In genomic region chr5:38466444-38467189, GRCh38 we compare ENCODE assay signal across 10 cellular contexts.
DNase-seq lines count a peak whose midpoint lies in the region; ATAC-seq and TF ChIP-seq lines count a peak whose summit lies in the region.
"Had no signal": no experiment of that assay in that cellular context is flagged by ENCODE, and none has a peak within 500 bp of the region (broad histone marks: within the 10 kb centered on the region; RNA-seq: fewer than 3 reads in every experiment).

No MANE protein-coding gene starts in this region.

- H3K4me3 Mint-ChIP-seq in glutamatergic neuron (ENCODE audit: unreplicated experiment) = no peak overlapping the region

- peaks cover 6% of the 10 kb centered on the region for H3K27me3 Mint-ChIP-seq in glutamatergic neuron (ENCODE audit: unreplicated experiment)

- CTCF ChIA-PET in RWPE1 (lab: Yijun Ruan, JAX) = no interaction called here

- H3K4me3 ChIP-seq in tibial artery = peak overlapping the region; percentile 14 to 19
- H3K4me3 ChIP-seq: hepatocyte had no signal

- H3K27ac Mint-ChIP-seq in glutamatergic neuron (ENCODE audit: unreplicated experiment) = no peak overlapping the region

- H3K27me3 ChIP-seq in tibial artery = no peaks in the 10 kb centered on the region
- H3K27me3 ChIP-seq: hepatocyte had no signal

- ATAC-seq in esophagus mucosa = peak; percentile 34

- H3K36me3 Mint-ChIP-seq in glutamatergic neuron (ENCODE audit: unreplicated experiment) = no peaks in the 10 kb centered on the region

- H3K4me1 ChIP-seq in tibial artery = peaks cover 21 to 76% (median 68%) of the 10 kb centered on the region in 4 donors

- H3K36me3 ChIP-seq in tibial artery = no peaks in the 10 kb centered on the region

- TF ChIP-seq CTCF in RWPE1 (conservative IDR thresholded peaks at IDR 0.05; ENCODE audit: low read depth) = no peak
- TF ChIP-seq CTCF in tibial artery (IDR thresholded peaks at IDR 0.05) = no peak
- TF ChIP-seq CTCF in glutamatergic neuron (IDR thresholded peaks at IDR 0.05; ENCODE audit: partially characterized antibody, unreplicated experiment) = no peak

- peak; percentile 71 for DNase-seq in RWPE1 (ENCODE audit: low spot score)
- peak; percentile 76 for DNase-seq in mucosa of gallbladder (ENCODE audit: low spot score)
- peak; percentile 86 to 99 for DNase-seq in tibial artery
- no peak for DNase-seq in glutamatergic neuron
- DNase-seq in T1000 (lab: John Stamatoyannopoulos, UW) = no peak
- DNase-seq in NCI-H446 treated with DMSO at 0.1 percent for 48 hours (lab: John Stamatoyannopoulos, UW) = no peak
- DNase-seq in NCI-H2107 treated with DMSO at 0.1 percent for 48 hours (lab: John Stamatoyannopoulos, UW; ENCODE audit: unreplicated experiment) = no peak
- DNase-seq: GF-D8 had no signal

- H3K4me1 Mint-ChIP-seq in glutamatergic neuron (ENCODE audit: low read depth, unreplicated experiment) = peaks cover 15% of the 10 kb centered on the region

- POLR2A ChIA-PET in RWPE1 (lab: Yijun Ruan, JAX; ENCODE audit: low non-redundant PET) = no interaction called here

- peaks cover 8% of the 10 kb centered on the region for H3K9me3 Mint-ChIP-seq in glutamatergic neuron (ENCODE audit: unreplicated experiment)

- H3K27ac ChIP-seq in RWPE1 = peak overlapping the region; percentile 82
- peak overlapping the region; percentile 78 to 91 for H3K27ac ChIP-seq in tibial artery

- H3K9me3 ChIP-seq in tibial artery = no peaks in the 10 kb centered on the region

- intact Hi-C loops in tibial artery (cut with DNase I; ENCODE audit: low total_unique reads) = loop anchor here (2.0 kb wide), 1 partner anchor 82 kb away; no protein-coding TSS in a partner anchor

Comparison
In these comparisons a context has a peak if more than half of its experiments do, and no peak if none do; other contexts are left out.
1. DNase-seq: peak in RWPE1 (single experiment), mucosa of gallbladder (single experiment) and tibial artery (2 of 2); none in glutamatergic neuron (single experiment), T1000 (single experiment), NCI-H446 treated with DMSO at 0.1 percent for 48 hours (single experiment) and NCI-H2107 treated with DMSO at 0.1 percent for 48 hours (single experiment).